Comparison of ENCODE assay signal across 1 cellular context in the genomic region with DNA sequence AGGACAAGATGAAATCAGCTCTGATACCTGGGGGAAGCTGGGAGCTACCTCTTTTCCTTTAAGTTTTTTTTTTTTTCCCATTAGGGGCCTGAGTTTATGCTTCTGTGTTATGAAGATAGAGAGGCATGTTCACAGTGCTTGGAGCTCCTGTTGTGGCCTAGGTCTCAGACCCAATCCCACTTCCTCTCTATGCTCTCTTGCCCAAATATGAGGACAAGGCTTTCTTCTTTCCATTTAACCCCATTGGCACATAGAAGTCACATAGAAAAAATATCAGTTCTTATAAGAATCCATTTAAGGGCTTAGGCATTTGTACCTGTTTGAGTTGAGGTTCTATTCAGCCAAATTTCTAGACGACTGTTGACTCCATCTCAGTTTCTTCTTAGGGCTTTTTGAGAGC.
TF ChIP-seq lines count a peak whose summit lies in the region.

No MANE protein-coding gene starts in this region.

TF ChIP-seq in A549, 52 proteins besides CTCF, POLR2A, EP300 and RAD21:
- TF ChIP-seq ZFP36 (IDR thresholded peaks at IDR 0.05; ENCODE audit: borderline replicate concordance, partially characterized antibody) (no peak), POLR2AphosphoS2 (conservative IDR thresholded peaks at IDR 0.05; ENCODE audit: low read length) (no peak), BHLHE40 (IDR thresholded peaks at IDR 0.05; ENCODE audit: low read depth, low read length) (no peak), PBX3 (IDR thresholded peaks at IDR 0.05) (no peak), JUNB (IDR thresholded peaks at IDR 0.05) (no peak), CEBPB (IDR thresholded peaks at IDR 0.05) (no peak), SREBF2 (IDR thresholded peaks at IDR 0.05) (no peak), CBX8 (IDR thresholded peaks at IDR 0.05) (no peak), FOXS1 (CRISPR knock-in tag; IDR thresholded peaks at IDR 0.05) (no peak), RCOR1 (IDR thresholded peaks at IDR 0.05; ENCODE audit: low read depth, low read length) (no peak), MYC (IDR thresholded peaks at IDR 0.05; ENCODE audit: borderline replicate concordance, low read length) (no peak), FOSB (CRISPR knock-in tag; IDR thresholded peaks at IDR 0.05) (no peak)
- TF ChIP-seq, protein P1, sequence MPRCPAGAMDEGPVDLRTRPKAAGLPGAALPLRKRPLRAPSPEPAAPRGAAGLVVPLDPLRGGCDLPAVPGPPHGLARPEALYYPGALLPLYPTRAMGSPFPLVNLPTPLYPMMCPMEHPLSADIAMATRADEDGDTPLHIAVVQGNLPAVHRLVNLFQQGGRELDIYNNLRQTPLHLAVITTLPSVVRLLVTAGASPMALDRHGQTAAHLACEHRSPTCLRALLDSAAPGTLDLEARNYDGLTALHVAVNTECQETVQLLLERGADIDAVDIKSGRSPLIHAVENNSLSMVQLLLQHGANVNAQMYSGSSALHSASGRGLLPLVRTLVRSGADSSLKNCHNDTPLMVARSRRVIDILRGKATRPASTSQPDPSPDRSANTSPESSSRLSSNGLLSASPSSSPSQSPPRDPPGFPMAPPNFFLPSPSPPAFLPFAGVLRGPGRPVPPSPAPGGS (IDR thresholded peaks at IDR 0.05), result no peak
- TF ChIP-seq, protein P2, sequence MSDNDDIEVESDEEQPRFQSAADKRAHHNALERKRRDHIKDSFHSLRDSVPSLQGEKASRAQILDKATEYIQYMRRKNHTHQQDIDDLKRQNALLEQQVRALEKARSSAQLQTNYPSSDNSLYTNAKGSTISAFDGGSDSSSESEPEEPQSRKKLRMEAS (IDR thresholded peaks at IDR 0.05), result no peak
